8 cellular contexts compared by ENCODE assay signal in the genomic region with DNA sequence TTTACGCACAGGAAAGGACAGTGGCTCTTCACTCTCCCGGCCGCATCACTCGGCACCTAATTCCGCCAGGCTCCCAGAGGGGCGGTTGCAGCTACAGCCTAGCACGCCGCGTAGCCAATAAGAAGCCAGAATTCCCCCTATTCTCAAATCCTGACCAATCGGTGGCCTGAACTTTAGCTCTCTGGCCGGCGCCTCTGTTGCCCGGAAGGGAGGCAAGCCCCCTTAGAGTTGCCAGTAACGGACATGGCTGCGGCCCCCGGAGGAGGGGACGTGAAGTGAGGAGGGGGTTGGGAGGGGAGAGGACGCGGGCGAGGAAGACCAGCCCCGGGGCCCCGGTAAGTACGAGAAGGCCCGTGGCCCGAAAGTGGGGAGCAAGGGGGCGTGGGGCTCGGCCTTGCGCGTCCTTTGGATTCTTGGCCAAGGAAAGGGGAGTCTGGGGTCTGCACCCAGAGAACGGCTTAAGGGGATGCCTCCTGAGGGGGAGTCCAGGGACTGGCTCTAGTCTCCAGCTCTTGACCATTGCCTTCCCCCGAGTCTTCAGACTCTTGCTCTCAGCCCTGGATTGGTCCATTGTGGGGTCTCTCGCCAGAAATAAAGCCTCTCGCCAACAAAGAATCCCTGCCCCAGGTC. TPM values are rescaled to one million over a fixed set of nuclear protein-coding genes. Genes with fewer than 3 reads are reported as not detected.
DNase-seq lines count a peak whose midpoint lies in the region; ATAC-seq and TF ChIP-seq lines count a peak whose summit lies in the region.

A gene (plus strand): TSS at position 219 of the 630 bp plus-strand sequence. CDS start 15,271 bp downstream, outside the sequence.

- TF ChIP-seq CTCF in GM12865 (IDR thresholded peaks at IDR 0.05; ENCODE audit: insufficient read depth, low read depth, low read length, missing control alignments), result no peak
- no peak for TF ChIP-seq CTCF in transverse colon (IDR thresholded peaks at IDR 0.05)

- peaks cover 14% of the 10 kb centered on the region for H3K79me1 ChIP-seq in trophoblast cell (ENCODE audit: low read length)

- TF ChIP-seq POLR2A in transverse colon (IDR thresholded peaks at IDR 0.05), result peak; percentile 47

- H3K9ac ChIP-seq in adipocyte (ENCODE audit: low read length) (peak within 1 kb of the TSS; percentile 97), trophoblast cell (ENCODE audit: low read length) (peak within 1 kb of the TSS; percentile 97)

- H2AFZ ChIP-seq in trophoblast cell (ENCODE audit: insufficient read depth, low read length, poor library complexity), result peak within 1 kb of the TSS; percentile 89

- peaks cover 6% of the 10 kb centered on the region for H3K79me2 ChIP-seq in trophoblast cell (ENCODE audit: control insufficient read depth, insufficient read depth, low read length, poor library complexity)

- H3K18ac ChIP-seq in trophoblast cell (ENCODE audit: low read length), result peak within 1 kb of the TSS; percentile 81

- peak within 1 kb of the TSS; percentile 85 for H3K14ac ChIP-seq in trophoblast cell (ENCODE audit: low read length)

- peak within 1 kb of the TSS; percentile 96 for H4K91ac ChIP-seq in trophoblast cell (ENCODE audit: low read depth, low read length)

- H3K27ac ChIP-seq in trophoblast cell (ENCODE audit: low read depth, low read length) (peak within 1 kb of the TSS; percentile 59), transverse colon (peak within 1 kb of the TSS; percentile 80 to 94 (median 90))

- peak within 1 kb of the TSS; percentile 87 for H2BK120ac ChIP-seq in trophoblast cell (ENCODE audit: insufficient read depth, low read length, poor library complexity)

- peak within 1 kb of the TSS; percentile 58 for H2AK5ac ChIP-seq in trophoblast cell (ENCODE audit: low read length)

- intact Hi-C loops in cardiac septum (cut with DNase I) (no loop called here), transverse colon (cut with DNase I; ENCODE audit: low total_unique reads) (no loop called here)

- peak within 1 kb of the TSS; percentile 49 for H3K4ac ChIP-seq in trophoblast cell (ENCODE audit: low read depth, low read length)

- peak; percentile 95 for ATAC-seq in HG02763 (IDR thresholded peaks at IDR 0.05; ENCODE audit: unreplicated experiment)

- WGBS in trophoblast cell (ENCODE audit: extremely low coverage, insufficient coverage, insufficient read length), result no CpG with 5 or more reads among the region's 33 CpGs
- 0% methylated on average over 33 of the region's 33 CpGs; no CpG with 5 or more reads in 1 of the 2 donors for WGBS in transverse colon (ENCODE audit: low coverage in 1 of 2), 2 donors

- H2BK5ac ChIP-seq in trophoblast cell (ENCODE audit: low read depth, low read length, poor library complexity), result peak within 1 kb of the TSS; percentile 65

- H2BK12ac ChIP-seq in trophoblast cell (ENCODE audit: low read length), result no peak within 1 kb of the TSS

- peak within 1 kb of the TSS; percentile 92 for H3K4me2 ChIP-seq in trophoblast cell (ENCODE audit: low read length)

- peak within 1 kb of the TSS; percentile 93 for H4K8ac ChIP-seq in trophoblast cell (ENCODE audit: low read depth, low read length)

- H3K9me3 ChIP-seq in adipocyte (ENCODE audit: control insufficient read depth, low read length), result no peaks in the 10 kb centered on the region
- H3K9me3 ChIP-seq in trophoblast cell (ENCODE audit: insufficient read depth, low read depth, low read length), result no peaks in the 10 kb centered on the region
- no peaks in the 10 kb centered on the region for H3K9me3 ChIP-seq in transverse colon

- DNase-seq in GM12865 (ENCODE audit: low read depth), result peak; percentile 98
- peak; percentile 100 for DNase-seq in NCI-H1436 (lab: John Stamatoyannopoulos, UW)
- peak; percentile 88 for DNase-seq in T follicular helper cell (ENCODE audit: low read depth)
- peak; percentile 100 for DNase-seq in adipocyte (ENCODE audit: low read depth)
- peak; percentile 97 for DNase-seq in cardiac septum (ENCODE audit: low spot score)
- peak; percentile 97 to 99 for DNase-seq in trophoblast cell
- peak; percentile 96 for DNase-seq in transverse colon

- H3K4me3 ChIP-seq in GM12865 (ENCODE audit: low read depth, low read length) (peak within 1 kb of the TSS; percentile 88), adipocyte (ENCODE audit: low read length) (peak within 1 kb of the TSS; percentile 95), trophoblast cell (ENCODE audit: low read depth, low read length) (peak within 1 kb of the TSS; percentile 87), transverse colon (peak within 1 kb of the TSS; percentile 62 to 97 (median 84))

- no peak for TF ChIP-seq EP300 in transverse colon (IDR thresholded peaks at IDR 0.05; ENCODE audit: low read depth)

- H4K12ac ChIP-seq in trophoblast cell (ENCODE audit: low read depth, low read length), result peak within 1 kb of the TSS; percentile 78

- H3K27me3 ChIP-seq in adipocyte (replicated peaks; ENCODE audit: control insufficient read depth, insufficient read depth, low read length), result no peaks in the 10 kb centered on the region
- H3K27me3 ChIP-seq in trophoblast cell (ENCODE audit: insufficient read depth, low read length), result no peaks in the 10 kb centered on the region
- no peaks in the 10 kb centered on the region for H3K27me3 ChIP-seq in transverse colon

- no peaks in the 10 kb centered on the region for H3K36me3 ChIP-seq in adipocyte (ENCODE audit: control insufficient read depth, insufficient read depth, low read length, severe bottlenecking)
- H3K36me3 ChIP-seq in trophoblast cell (ENCODE audit: control insufficient read depth in 1 of 2, insufficient read depth in 2 of 2, low read length in 2 of 2), result no peaks in the 10 kb centered on the region
- no peaks in the 10 kb centered on the region for H3K36me3 ChIP-seq in transverse colon

- H3K4me1 ChIP-seq in adipocyte (ENCODE audit: control insufficient read depth, insufficient read depth, low read length) (peaks cover 32% of the 10 kb centered on the region), trophoblast cell (ENCODE audit: control insufficient read depth in 1 of 2, insufficient read depth in 2 of 2, low read length in 2 of 2) (peaks cover 3 to 15% of the 10 kb centered on the region in 2 experiments), transverse colon (peaks cover 25 to 55% (median 35%) of the 10 kb centered on the region in 4 donors)

- in situ Hi-C loops in transverse colon (cut with MboI; ENCODE audit: low pct_ligation_motif_present in 1 of 4, low pct_unique_long_range_greater_than_20kb in 1 of 4, low sequenced_read_pairs in 3 of 4), result no loop called here

- H3K23ac ChIP-seq in trophoblast cell (ENCODE audit: low read length), result no peak within 1 kb of the TSS

RNA-seq across cellular contexts. Expression of the gene that starts here (rescaled TPM):
- 56.6 TPM for total RNA-seq in cardiac septum
- polyA plus RNA-seq in trophoblast cell (2013), result 64.9 and 65.9 TPM in 2 replicates
- total RNA-seq in transverse colon, result 100 to 1,000 TPM; 128 to 708 (median 280) TPM

Comparison
In these comparisons a context has a peak if more than half of its experiments do, and no peak if none do; other contexts are left out.
1. Peak in every context shown above with its lines: DNase-seq, ATAC-seq, H3K4me3 ChIP-seq and H3K27ac ChIP-seq.